ENCODE assay signal across 19 cellular contexts in genomic region chr7:30467275-30467674, GRCh38. TPM values are rescaled to one million over a fixed set of nuclear protein-coding genes. Genes with fewer than 3 reads are reported as not detected.
DNase-seq lines count a peak whose midpoint lies in the region; ATAC-seq and TF ChIP-seq lines count a peak whose summit lies in the region.
"Had no signal": no experiment of that assay in that cellular context is flagged by ENCODE, and none has a peak within 500 bp of the region (broad histone marks: within the 10 kb centered on the region; RNA-seq: fewer than 3 reads in every experiment).

No MANE protein-coding gene starts in this region.

- no peak for ATAC-seq in gastroesophageal sphincter
- no peak for ATAC-seq in Right ventricle myocardium superior (ENCODE audit: poor library complexity)
- ATAC-seq: Panc1, Right ventricle myocardium inferior had no signal

- BruUV-seq in PC-9 (replicated peaks; lab: Mats Ljungman, UMichigan) = no TSS peak

- POLR2A ChIA-PET in PC-9 (lab: Charles Lee; ENCODE audit: unreplicated experiment) = no interaction called here

- 80 to 88% methylated on average over 3 of the region's 3 CpGs for WGBS in gastroesophageal sphincter (ENCODE audit: low coverage in 1 of 2), 2 donors
- 73 to 90% (median 88%) methylated on average over 3 of the region's 3 CpGs for WGBS in stomach, 5 donors

- no peaks in the 10 kb centered on the region for H3F3A ChIP-seq in PC-9 (ENCODE audit: insufficient read depth, low read depth)

- CTCF ChIA-PET in PC-9 (lab: Charles Lee) = interaction anchor here (0.6 kb wide), 1 partner anchor 350 kb away, joined by 3 read pairs; no protein-coding TSS in a partner anchor

- H3K4me1 ChIP-seq in gastroesophageal sphincter (peaks cover 22 to 87% (median 52%) of the 10 kb centered on the region in 3 donors), stomach (peaks cover 36 to 98% (median 61%) of the 10 kb centered on the region in 4 donors), PC-9 (replicated peaks; ENCODE audit: insufficient read depth) (peaks cover 6% of the 10 kb centered on the region)

- no peak overlapping the region for H3K4me2 ChIP-seq in PC-9
- H3K4me2 ChIP-seq: SK-N-SH had no signal

- H2AFZ ChIP-seq in PC-9 = no peak overlapping the region

- H3K36me3 ChIP-seq in gastroesophageal sphincter (no peaks in the 10 kb centered on the region), stomach (no peaks in the 10 kb centered on the region), PC-9 (ENCODE audit: low read depth) (0 out of 2 replicates have a peak, but pooled peaks cover 7% of the 10 kb centered on the region)

- H3K9me3 ChIP-seq in gastroesophageal sphincter (no peaks in the 10 kb centered on the region), stomach (no peaks in the 10 kb centered on the region), PC-9 (ENCODE audit: insufficient read depth, low read depth) (no peaks in the 10 kb centered on the region)
- H3K9me3 ChIP-seq: SK-N-SH had no signal

- no peaks in the 10 kb centered on the region for H4K20me1 ChIP-seq in PC-9 (ENCODE audit: insufficient read depth)

- no peaks in the 10 kb centered on the region for H3K9me2 ChIP-seq in PC-9 (ENCODE audit: insufficient read depth)
- H3K9me2 ChIP-seq: SK-N-SH had no signal

- DNase-seq in HL-60 (ENCODE audit: low read depth in 1 of 2, low spot score in 1 of 2) (peak in 1 of 2 experiments; percentile 40), NB4 (ENCODE audit: low read depth) (peak; percentile 50), stomach (no peak), NCI-H524 treated with DMSO at 0.1 percent for 48 hours (lab: John Stamatoyannopoulos, UW) (no peak), PC-9 (no peak), Right ventricle myocardium superior (no peak)
- DNase-seq: Calu3; CD4-positive, alpha-beta memory T cell; DMS53; H7; NCI-H1048; NCI-H1436 treated with DMSO at 0.1 percent for 48 hours; NCI-H2029 treated with DMSO at 0.1 percent for 48 hours; NCI-H510A; NCI-H82; SK-N-SH had no signal

- no peak for TF ChIP-seq POLR2A in NB4 (IDR thresholded peaks at IDR 0.05; ENCODE audit: extremely low read depth, insufficient read length)
- no peak for TF ChIP-seq POLR2A in gastroesophageal sphincter (IDR thresholded peaks at IDR 0.05)
- TF ChIP-seq POLR2A in stomach (IDR thresholded peaks at IDR 0.05) = no peak

- H3K27ac ChIP-seq in HL-60 (replicated peaks) (peak overlapping the region; percentile 58), gastroesophageal sphincter (peak overlapping the region in 3 of 4 donors; percentile 75 to 89 (median 88)), stomach (peak overlapping the region in 4 of 5 donors; percentile 75 to 91 (median 84)), PC-9 (no peak overlapping the region)

- H3K4me3 ChIP-seq in HL-60 (replicated peaks; ENCODE audit: insufficient read depth, low read length) (no peak overlapping the region), NB4 (ENCODE audit: low read depth, low read length) (no peak overlapping the region), gastroesophageal sphincter (no peak overlapping the region), stomach (no peak overlapping the region), PC-9 (no peak overlapping the region)

- no peak for TF ChIP-seq CTCF in HL-60 (IDR thresholded peaks at IDR 0.05; ENCODE audit: insufficient read depth, low read length)
- TF ChIP-seq CTCF in NB4 (IDR thresholded peaks at IDR 0.05; ENCODE audit: low read depth, low read length) = no peak
- no peak for TF ChIP-seq CTCF in gastroesophageal sphincter (IDR thresholded peaks at IDR 0.05)
- no peak for TF ChIP-seq CTCF in stomach (IDR thresholded peaks at IDR 0.05)
- TF ChIP-seq CTCF in PC-9 (conservative IDR thresholded peaks at IDR 0.05) = no peak

- intact Hi-C loops in stomach (cut with DNase I; ENCODE audit: low total_unique reads) = no loop called here
- intact Hi-C loops in PC-9 (cut with micrococcal nuclease; ENCODE audit: unreplicated experiment) = no loop called here
- intact Hi-C loops in Right ventricle myocardium superior (cut with DNase I) = no loop called here

- H3K79me2 ChIP-seq in PC-9 (ENCODE audit: low read depth) = peaks cover 21% of the 10 kb centered on the region

- TF ChIP-seq EP300 in gastroesophageal sphincter (IDR thresholded peaks at IDR 0.05) (no peak), stomach (IDR thresholded peaks at IDR 0.05) (no peak)

- no peaks in the 10 kb centered on the region for H3K27me3 ChIP-seq in HL-60 (ENCODE audit: insufficient read depth, poor library complexity, severe bottlenecking)
- no peaks in the 10 kb centered on the region for H3K27me3 ChIP-seq in gastroesophageal sphincter
- no peaks in the 10 kb centered on the region for H3K27me3 ChIP-seq in stomach
- H3K27me3 ChIP-seq in PC-9 (ENCODE audit: insufficient read depth, low read depth) = no peaks in the 10 kb centered on the region

RNA-seq across cellular contexts. Expression of gene NOD1, which starts 11.3 kb away (rescaled TPM):
- 10 to 100 TPM; 10.3 to 28.1 (median 16.9) TPM for total RNA-seq in gastroesophageal sphincter
- 10 to 100 TPM in 2 of 5 donors, 1 to 10 TPM in 3; 2.3 to 18.3 (median 7.0) TPM for total RNA-seq in stomach
- polyA plus RNA-seq in stomach = 1 to 10 TPM; 4.2 to 6.0 (median 4.7) TPM
- total RNA-seq in PC-9 (2021) = 16.5 and 20.5 TPM in 2 replicates
- 7.6 TPM for total RNA-seq in Right ventricle myocardium superior

RNA-seq across cellular contexts. Expression of gene GGCT, which starts 37.4 kb away (rescaled TPM):
- total RNA-seq in gastroesophageal sphincter = 10 to 100 TPM; 16.7 to 29.0 (median 23.7) TPM
- 10 to 100 TPM in 2 of 5 donors, 1 to 10 TPM in 2, not detected in 1; 2.9 to 25.7 (median 11.8) TPM for total RNA-seq in stomach
- 10 to 100 TPM; 49.2 to 56.5 (median 53.6) TPM for polyA plus RNA-seq in stomach
- 151 and 162 TPM in 2 replicates for total RNA-seq in PC-9 (2021)
- total RNA-seq in Right ventricle myocardium superior = 17.4 TPM
